In genomic region chr11:130217133-130217631, GRCh38 we compare ENCODE assay signal across 29 cellular contexts. TPM values are rescaled to one million over a fixed set of nuclear protein-coding genes. Genes with fewer than 3 reads are reported as not detected.
A peak's percentile ranks its signal among the peaks of the same experiment; 100 is the strongest.
DNase-seq lines count a peak whose midpoint lies in the region; ATAC-seq and TF ChIP-seq lines count a peak whose summit lies in the region.
"Had no signal": no experiment of that assay in that cellular context is flagged by ENCODE, and none has a peak within 500 bp of the region (broad histone marks: within the 10 kb centered on the region; RNA-seq: fewer than 3 reads in every experiment).

No MANE protein-coding gene starts in this region.

- TF ChIP-seq POLR2A in testis (IDR thresholded peaks at IDR 0.05) (no peak), breast epithelium (IDR thresholded peaks at IDR 0.05) (no peak)

- no peak for TF ChIP-seq CTCF in mucosa of descending colon (IDR thresholded peaks at IDR 0.05)
- no peak for TF ChIP-seq CTCF in testis (IDR thresholded peaks at IDR 0.05)
- TF ChIP-seq CTCF in breast epithelium (IDR thresholded peaks at IDR 0.05) = no peak

- H3K36me3 ChIP-seq in mucosa of descending colon (ENCODE audit: low read depth) = no peaks in the 10 kb centered on the region
- H3K36me3 ChIP-seq in testis (ENCODE audit: low read depth, missing control alignments) = no peaks in the 10 kb centered on the region
- no peaks in the 10 kb centered on the region for H3K36me3 ChIP-seq in breast epithelium
- H3K36me3 ChIP-seq: ascending aorta, cardiac muscle cell, colonic mucosa, tibial artery had no signal

- DNase-seq in left cardiac atrium (no peak), Right ventricle myocardium inferior (ENCODE audit: missing footprints) (no peak), mucosa of descending colon (peak in 1 of 3 donors; percentile 21), testis (peak; percentile 14), T-helper 17 cell (no peak), breast epithelium (ENCODE audit: low spot score in 2 of 2) (no peak), foreskin melanocyte (no peak)
- peak; percentile 34 for DNase-seq in activated CD8-positive, alpha-beta memory T cell treated with anti-CD3 and anti-CD28 coated beads, Interleukin-2, amount 50 U/mL, for 48 hours
- DNase-seq: activated CD4-positive, alpha-beta T cell treated with anti-CD3 and anti-CD28 coated beads, Interleukin-2, amount 50 U/mL, for 48 hours; activated CD4-positive, CD25-positive, alpha-beta regulatory T cell treated with anti-CD3 and anti-CD28 coated beads, Interleukin-2, amount 50 U/mL, for 72 hours; activated effector memory CD4-positive, alpha-beta T cell treated with anti-CD3 and anti-CD28 coated beads, Interleukin-2, amount 50 U/mL, for 16 hours; activated T-cell treated with anti-CD3 and anti-CD28 coated beads for 4 hours; CD4-positive, alpha-beta T cell; colonic mucosa; effector CD4-positive, alpha-beta T cell; GM23248; natural killer cell; NCI-H1048; NCI-H1694 treated with DMSO at 0.1 percent for 48 hours; SK-N-SH; stimulated activated CD8-positive, alpha-beta memory T cell treated with anti-CD3 and anti-CD28 coated beads, Interleukin-4, amount 100 ng/mL, for 48 hours; tibial artery had no signal

- H3K9me3 ChIP-seq in mucosa of descending colon = no peaks in the 10 kb centered on the region
- no peaks in the 10 kb centered on the region for H3K9me3 ChIP-seq in testis
- H3K9me3 ChIP-seq in T-helper 17 cell (ENCODE audit: control insufficient read depth, low read length, poor library complexity, severe bottlenecking) = no peaks in the 10 kb centered on the region
- no peaks in the 10 kb centered on the region for H3K9me3 ChIP-seq in breast epithelium
- H3K9me3 ChIP-seq: A549, ascending aorta, colonic mucosa, SK-N-SH, tibial artery had no signal

- peak overlapping the region in 1 of 2 donors; percentile 31 for H3K27ac ChIP-seq in testis
- no peak overlapping the region for H3K27ac ChIP-seq in breast epithelium
- H3K27ac ChIP-seq: A549, ascending aorta, cardiac muscle cell, colonic mucosa, GM23248, tibial artery had no signal

- no peaks in the 10 kb centered on the region for H3K4me1 Mint-ChIP-seq in T-helper 17 cell

- H3K27me3 Mint-ChIP-seq in T-helper 17 cell = peaks cover 6% of the 10 kb centered on the region
- H3K27me3 Mint-ChIP-seq: CD4-positive, alpha-beta T cell had no signal

- peak; percentile 35 to 41 for ATAC-seq in left cardiac atrium
- ATAC-seq in Right ventricle myocardium inferior = no peak
- ATAC-seq in mucosa of descending colon = peak; percentile 3
- no peak for ATAC-seq in T-helper 17 cell
- ATAC-seq: A549, natural killer cell had no signal

- 67% methylated on average over 13 to 14 of the region's 14 CpGs for WGBS in testis, 2 donors

- H3K4me3 Mint-ChIP-seq in T-helper 17 cell = no peak overlapping the region
- H3K4me3 Mint-ChIP-seq: CD4-positive, alpha-beta T cell; natural killer cell; T-helper 1 cell treated with Interleukin-12 subunit alpha and Interleukin-12 subunit beta and Interleukin-4 antibody, amounts not matched to agents 30 μg/mL and 1 μg/mL, for 36 hours had no signal

- no peak overlapping the region for H3K27ac Mint-ChIP-seq in T-helper 17 cell
- H3K27ac Mint-ChIP-seq: CD4-positive, alpha-beta T cell; natural killer cell; T-helper 1 cell treated with Interleukin-12 subunit alpha and Interleukin-12 subunit beta and Interleukin-4 antibody, amounts not matched to agents 30 μg/mL and 1 μg/mL, for 36 hours had no signal

- H3K4me3 ChIP-seq in mucosa of descending colon (no peak overlapping the region), testis (no peak overlapping the region), breast epithelium (no peak overlapping the region)
- H3K4me3 ChIP-seq: A549, ascending aorta, cardiac muscle cell, colonic mucosa, GM23248, tibial artery had no signal

- intact Hi-C loops in left cardiac atrium (cut with DNase I) (loop anchor here (10.0 kb wide), 3 partner anchors 168 to 678 kb away; no protein-coding TSS in a partner anchor), Right ventricle myocardium inferior (cut with DNase I) (loop anchor here (10.0 kb wide), 1 partner anchor 678 kb away; no protein-coding TSS in a partner anchor), mucosa of descending colon (cut with DNase I, micrococcal nuclease) (loop anchor here (10.0 kb wide), 1 partner anchor 648 kb away; no protein-coding TSS in a partner anchor), testis (cut with DNase I; ENCODE audit: low total_unique reads) (loop anchor here (10.0 kb wide), 1 partner anchor 208 kb away; the partner anchor contains the start of gene ADAMTS8), breast epithelium (cut with DNase I; ENCODE audit: low total_unique reads) (no loop called here)

- H3K36me3 Mint-ChIP-seq in T-helper 17 cell (ENCODE audit: low read depth) = no peaks in the 10 kb centered on the region
- H3K36me3 Mint-ChIP-seq: natural killer cell had no signal

- no peaks in the 10 kb centered on the region for H3K27me3 ChIP-seq in testis
- H3K27me3 ChIP-seq in breast epithelium = no peaks in the 10 kb centered on the region
- H3K27me3 ChIP-seq: ascending aorta, cardiac muscle cell, colonic mucosa had no signal

- H3K4me1 ChIP-seq in mucosa of descending colon (ENCODE audit: low read depth) (no peaks in the 10 kb centered on the region), testis (peaks cover 21% of the 10 kb centered on the region), breast epithelium (no peaks in the 10 kb centered on the region)
- H3K4me1 ChIP-seq: A549, ascending aorta, colonic mucosa had no signal

RNA-seq across cellular contexts. Expression of gene ST14, which starts 57.6 kb away (rescaled TPM):
- 1 to 10 TPM; 1.5 to 2.9 TPM for total RNA-seq in left cardiac atrium
- total RNA-seq in Right ventricle myocardium inferior = 2.1 TPM
- 100 to 1,000 TPM; 260 to 622 (median 508) TPM for total RNA-seq in mucosa of descending colon
- total RNA-seq in testis = 1 to 10 TPM in 1 of 2 donors, under 1 TPM in 1; 0.55 to 2.4 TPM
- polyA plus RNA-seq in testis (ENCODE audit: insufficient read depth, low read depth, low replicate concordance) = 5.8 TPM
- total RNA-seq in T-helper 17 cell = 1 to 10 TPM in 1 of 2 donors, under 1 TPM in 1; 0.81 to 1.1 TPM
- 10 to 100 TPM in 2 of 3 donors, 1 to 10 TPM in 1; 9.9 to 89.0 (median 48.5) TPM for total RNA-seq in breast epithelium
- total RNA-seq: Daoy, GM23248, NCI-H460, osteocyte had no signal
- polyA plus RNA-seq: GM23248, SK-N-SH had no signal

Comparison
In these comparisons a context has a peak if more than half of its experiments do, and no peak if none do; other contexts are left out.
1. ATAC-seq: peak in left cardiac atrium (2 of 2) and mucosa of descending colon (single experiment); none in Right ventricle myocardium inferior (single experiment) and T-helper 17 cell (single experiment).
2. DNase-seq: peak in activated CD8-positive, alpha-beta memory T cell treated with anti-CD3 and anti-CD28 coated beads, Interleukin-2, amount 50 U/mL, for 48 hours (single experiment) and testis (single experiment); none in left cardiac atrium (single experiment), Right ventricle myocardium inferior (single experiment), T-helper 17 cell (0 of 3), breast epithelium (0 of 2) and foreskin melanocyte (single experiment).